ENCODE assay signal across 16 cellular contexts in the genomic region with DNA sequence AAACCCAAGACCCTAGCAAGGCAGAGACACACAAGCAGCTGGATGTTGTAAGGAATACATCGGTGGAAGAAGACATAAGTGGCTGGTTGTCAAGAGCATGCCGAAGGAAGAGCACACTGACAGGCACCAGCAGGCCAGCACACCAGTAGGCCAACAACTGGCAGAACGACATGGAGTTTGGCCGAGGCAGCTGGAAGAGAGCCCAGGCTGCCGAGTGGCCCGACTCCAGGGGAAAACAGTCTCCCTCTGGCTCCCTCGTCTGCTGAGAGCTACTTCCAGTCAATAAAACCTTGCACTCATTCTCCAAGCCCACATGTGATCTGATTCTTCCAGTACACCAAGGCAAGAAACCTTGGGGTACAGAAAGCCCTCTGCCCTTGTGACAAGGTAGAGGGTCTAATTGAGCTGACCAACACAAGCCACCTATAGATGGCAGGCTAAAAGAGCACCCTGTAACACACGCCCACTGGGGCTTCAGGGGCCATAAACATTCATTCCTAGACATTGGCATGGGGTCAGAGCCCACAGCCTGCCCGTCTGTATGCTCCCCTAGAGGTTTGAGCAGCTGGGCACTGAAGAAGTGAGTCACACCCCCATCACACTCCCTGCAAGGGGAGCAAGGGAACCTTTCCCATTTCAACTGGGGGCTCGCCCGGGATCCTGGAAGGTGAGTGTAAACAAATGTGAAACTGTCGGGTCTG. TPM values are rescaled to one million over a fixed set of nuclear protein-coding genes. Genes with fewer than 3 reads are reported as not detected.
DNase-seq lines count a peak whose midpoint lies in the region; ATAC-seq and TF ChIP-seq lines count a peak whose summit lies in the region.
"Had no signal": no experiment of that assay in that cellular context is flagged by ENCODE, and none has a peak within 500 bp of the region (broad histone marks: within the 10 kb centered on the region; RNA-seq: fewer than 3 reads in every experiment).

No MANE protein-coding gene starts in this region.

- H3K9me3 ChIP-seq in OCI-LY7 (ENCODE audit: low read length) (peaks cover 35% of the 10 kb centered on the region), gastrocnemius medialis (no peaks in the 10 kb centered on the region)

- H3K4me1 ChIP-seq in OCI-LY7 (ENCODE audit: insufficient read depth, low read length, poor library complexity, severe bottlenecking) (peaks cover 19% of the 10 kb centered on the region), gastrocnemius medialis (peaks cover 0 to 6% of the 10 kb centered on the region in 2 donors)

- POLR2A ChIA-PET in OCI-LY7 (lab: Charles Lee), result interaction anchor here (0.7 to 1.6 kb wide), 3 partner anchors 13 to 75 kb away, joined by 3 to 4 read pairs (median 3); no protein-coding TSS in a partner anchor

- CTCF ChIA-PET in OCI-LY7 (lab: Charles Lee; ENCODE audit: unreplicated experiment), result no interaction called here

- H3K4me2 ChIP-seq in OCI-LY7 (ENCODE audit: low read length), result no peak overlapping the region

- TF ChIP-seq CTCF in OCI-LY7 (conservative IDR thresholded peaks at IDR 0.05; ENCODE audit: low read length) (no peak), gastrocnemius medialis (IDR thresholded peaks at IDR 0.05 in 4 of 5, conservative IDR thresholded peaks at IDR 0.05 in 1 of 5) (no peak)

- no peak overlapping the region for H2AFZ ChIP-seq in OCI-LY7 (ENCODE audit: low read length)

- in situ Hi-C loops in gastrocnemius medialis (cut with MboI; ENCODE audit: low sequenced_read_pairs in 4 of 4), result loop anchor here in 3 of 4 donors (25.0 kb wide), 2 partner anchors 159 to 216 kb away; no protein-coding TSS in a partner anchor

- H3K9me2 ChIP-seq in OCI-LY7 (ENCODE audit: insufficient read depth, low read length), result no peaks in the 10 kb centered on the region

- intact Hi-C loops in OCI-LY7 (cut with micrococcal nuclease; ENCODE audit: unreplicated experiment) (no loop called here), head of caudate nucleus (cut with DNase I) (no loop called here), gastrocnemius medialis (cut with DNase I; ENCODE audit: low total_unique reads) (no loop called here)

- no peak for TF ChIP-seq POLR2A in gastrocnemius medialis (IDR thresholded peaks at IDR 0.05)

- H3K27ac ChIP-seq in OCI-LY7 (ENCODE audit: low read depth, low read length, poor library complexity, severe bottlenecking) (no peak overlapping the region), gastrocnemius medialis (peak overlapping the region in 3 of 4 donors; percentile 5 to 42 (median 34))
- H3K27ac ChIP-seq: suprapubic skin had no signal

- H3K79me2 ChIP-seq in OCI-LY7 (ENCODE audit: insufficient read depth, low read depth, low read length), result no peaks in the 10 kb centered on the region

- H4K20me1 ChIP-seq in OCI-LY7 (ENCODE audit: insufficient read depth, low read length), result no peaks in the 10 kb centered on the region

- DNase-seq in ELR (ENCODE audit: low read depth) (peak; percentile 27), OCI-LY7 (ENCODE audit: low spot score) (peak; percentile 46), head of caudate nucleus (peak in 34 of 42 donors; percentile 28 to 78 (median 51)), gastrocnemius medialis (peak; percentile 30 to 77), NCI-H1105 treated with DMSO at 0.1 percent for 48 hours (lab: John Stamatoyannopoulos, UW) (no peak)
- DNase-seq in stimulated activated naive CD4-positive, alpha-beta T cell (lab: John Stamatoyannopoulos, UW), result no peak
- DNase-seq: activated CD4-positive, alpha-beta T cell treated with anti-CD3 and anti-CD28 coated beads, Interleukin-2, amount 10 ng/mL, durations not matched to agents 7 days and 5 days; CD8-positive, alpha-beta T cell; H7; mucosa of descending colon; NCI-H187 treated with DMSO at 0.1 percent for 48 hours; OCI-M1; T-helper 2 cell had no signal

- no peaks in the 10 kb centered on the region for H3K27me3 ChIP-seq in gastrocnemius medialis
- H3K27me3 ChIP-seq: suprapubic skin had no signal

- no TSS peak for BruUV-seq in OCI-LY7 (replicated peaks; lab: Mats Ljungman, UMichigan)

- peak; percentile 95 to 98 for ATAC-seq in gastrocnemius medialis
- no peak for ATAC-seq in HG03135 (IDR thresholded peaks at IDR 0.05; ENCODE audit: unreplicated experiment)
- ATAC-seq: CD8-positive, alpha-beta T cell; mucosa of descending colon; sciatic nerve had no signal

- H3K4me3 ChIP-seq in OCI-LY7 (ENCODE audit: low read depth, low read length, poor library complexity, severe bottlenecking), result no peak overlapping the region
- no peak overlapping the region for H3K4me3 ChIP-seq in gastrocnemius medialis
- H3K4me3 ChIP-seq: mucosa of descending colon, suprapubic skin had no signal

- H3K36me3 ChIP-seq in OCI-LY7 (ENCODE audit: insufficient read depth, low read length), result no peaks in the 10 kb centered on the region; the same call in 1 of the 2 replicates
- no peaks in the 10 kb centered on the region for H3K36me3 ChIP-seq in gastrocnemius medialis
- H3K36me3 ChIP-seq: suprapubic skin had no signal

RNA-seq across cellular contexts. Expression of a gene that starts 14.7 kb away (rescaled TPM):
- 8.3 and 9.5 TPM in 2 replicates for total RNA-seq in OCI-LY7 (2014; rRNA removed; shearing (Covaris generic))
- 36.5 and 42.1 TPM in 2 replicates for total RNA-seq in OCI-LY7 (2022)
- total RNA-seq in gastrocnemius medialis, result 10 to 100 TPM; 39.4 to 64.3 (median 50.5) TPM
- total RNA-seq: activated CD4-positive, alpha-beta T cell treated with anti-CD3 and anti-CD28 coated beads, Interleukin-2, amount 10 ng/mL, durations not matched to agents 7 days and 5 days had no signal

Comparison
In these comparisons a context has a peak if more than half of its experiments do, and no peak if none do; other contexts are left out.
1. DNase-seq: peak in ELR (single experiment), OCI-LY7 (single experiment), head of caudate nucleus (34 of 42) and gastrocnemius medialis (2 of 2); none in stimulated activated naive CD4-positive, alpha-beta T cell (0 of 6) and NCI-H1105 treated with DMSO at 0.1 percent for 48 hours (single experiment).